Comparison of ENCODE assay signal across 10 cellular contexts in genomic region chr20:46362931-46363872, GRCh38. TPM values are rescaled to one million over a fixed set of nuclear protein-coding genes. Genes with fewer than 3 reads are reported as not detected.
DNase-seq lines count a peak whose midpoint lies in the region; ATAC-seq, FAIRE-seq and TF ChIP-seq lines count a peak whose summit lies in the region.
"Had no signal": no experiment of that assay in that cellular context is flagged by ENCODE, and none has a peak within 500 bp of the region (broad histone marks: within the 10 kb centered on the region; RNA-seq: fewer than 3 reads in every experiment).

No MANE protein-coding gene starts in this region.

- peak overlapping the region; percentile 88 for H3K4me3 Mint-ChIP-seq in activated T-helper 2 cell treated with anti-CD3 and anti-CD28 coated beads, Interferon-gamma antibody, Interleukin-2, Interleukin-4, amounts not matched to agents 10 μg/mL and 5 μg/mL and 100 μg/mL, durations not matched to agents 14 hours and 24 hours and 36 hours (ENCODE audit: low read depth)

- H3K79me2 ChIP-seq in HepG2 (ENCODE audit: insufficient read depth, low read length), result peaks cover 24% of the 10 kb centered on the region

- H3K27ac ChIP-seq in HepG2 (ENCODE audit: extremely low read length, insufficient read depth, low read length) (peak overlapping the region; percentile 94), transverse colon (peak overlapping the region; percentile 98 to 100 (median 99))

- H3K9me3 ChIP-seq in HepG2 (ENCODE audit: low read length) (no peaks in the 10 kb centered on the region), transverse colon (no peaks in the 10 kb centered on the region)

- in situ Hi-C loops in HepG2 (cut with HindIII; ENCODE audit: extremely low pct_ligation_motif_present, low pct_unique_long_range_greater_than_20kb), result loop anchor here (25.0 kb wide), 1 partner anchor 576 kb away; the partner anchor contains the start of genes DNTTIP1 and WFDC3
- in situ Hi-C loops in transverse colon (cut with MboI; ENCODE audit: low pct_ligation_motif_present in 1 of 4, low pct_unique_long_range_greater_than_20kb in 1 of 4, low sequenced_read_pairs in 3 of 4), result no loop called here

- H3K4me3 ChIP-seq in HepG2 (replicated peaks in 1 of 3; ENCODE audit: insufficient read depth in 1 of 3, low read depth in 2 of 3, low read length in 3 of 3) (peak overlapping the region; percentile 83 to 95 (median 94)), transverse colon (peak overlapping the region; percentile 94 to 97 (median 96))

- no peaks in the 10 kb centered on the region; a peak in 1 of 5 replicates for H3K27me3 ChIP-seq in HepG2 (ENCODE audit: control insufficient read depth in 1 of 2, insufficient read depth in 2 of 2, low read length in 2 of 2)
- no peaks in the 10 kb centered on the region for H3K27me3 ChIP-seq in transverse colon

- H3K27me3 Mint-ChIP-seq in activated T-helper 2 cell treated with anti-CD3 and anti-CD28 coated beads, Interferon-gamma antibody, Interleukin-2, Interleukin-4, amounts not matched to agents 10 μg/mL and 5 μg/mL and 100 μg/mL, durations not matched to agents 14 hours and 24 hours and 36 hours (ENCODE audit: low read depth), result no peaks in the 10 kb centered on the region

- peak overlapping the region; percentile 87 for H3K27ac Mint-ChIP-seq in activated T-helper 2 cell treated with anti-CD3 and anti-CD28 coated beads, Interferon-gamma antibody, Interleukin-2, Interleukin-4, amounts not matched to agents 10 μg/mL and 5 μg/mL and 100 μg/mL, durations not matched to agents 14 hours and 24 hours and 36 hours

- intact Hi-C loops in activated T-helper 2 cell treated with anti-CD3 and anti-CD28 coated beads, Interferon-gamma antibody, Interleukin-2, Interleukin-4, amounts not matched to agents 10 μg/mL and 5 μg/mL and 100 μg/mL, durations not matched to agents 14 hours and 24 hours and 36 hours (cut with micrococcal nuclease), result loop anchor here (5.0 kb wide), 1 partner anchor 324 kb away; the partner anchor contains the start of gene TP53RK
- intact Hi-C loops in HepG2 (cut with micrococcal nuclease; ENCODE audit: unreplicated experiment) (loop anchor here (1.0 kb wide), 1 partner anchor 43 kb away; the partner anchor contains the start of gene ELMO2), transverse colon (cut with DNase I; ENCODE audit: low total_unique reads) (no loop called here)

- no peak for DNase-seq in activated T-helper 2 cell treated with anti-CD3 and anti-CD28 coated beads, Interferon-gamma antibody, Interleukin-2, Interleukin-4, amounts not matched to agents 10 μg/mL and 5 μg/mL and 100 μg/mL, durations not matched to agents 14 hours and 24 hours and 36 hours (ENCODE audit: low spot score)
- DNase-seq in HepG2 (ENCODE audit: low spot score) (no peak), transverse colon (no peak), NCI-H524 treated with DMSO at 0.1 percent for 48 hours (lab: John Stamatoyannopoulos, UW) (no peak), NCI-H82 treated with DMSO at 0.1 percent for 48 hours (lab: John Stamatoyannopoulos, UW; ENCODE audit: unreplicated experiment) (no peak)
- no peak for DNase-seq in stimulated activated CD4-positive, alpha-beta T cell treated with anti-CD3 and anti-CD28 coated beads, Interleukin-4, amount 100 ng/mL, for 4 hours

- CTCF ChIA-PET in HepG2 (lab: Yijun Ruan, JAX; ENCODE audit: low intra/inter-chr PET ratio, low total read pairs), result no interaction called here

- H3K4me1 Mint-ChIP-seq in activated T-helper 2 cell treated with anti-CD3 and anti-CD28 coated beads, Interferon-gamma antibody, Interleukin-2, Interleukin-4, amounts not matched to agents 10 μg/mL and 5 μg/mL and 100 μg/mL, durations not matched to agents 14 hours and 24 hours and 36 hours (ENCODE audit: low read depth), result peaks cover 41% of the 10 kb centered on the region

- H2AFZ ChIP-seq in HepG2 (ENCODE audit: low read length), result no peak overlapping the region

- H3K4me2 ChIP-seq in HepG2 (ENCODE audit: low read depth, low read length), result peak overlapping the region; percentile 97

- POLR2A ChIA-PET in HepG2 (lab: Yijun Ruan, JAX), result interaction anchor here (0.7 to 2.8 kb wide), 28 partner anchors 9 to 1233 kb away, joined by 3 to 37 read pairs (median 4); partner anchors contain the start of genes PCIF1, PIGT and ZNF335

- H3K36me3 Mint-ChIP-seq in activated T-helper 2 cell treated with anti-CD3 and anti-CD28 coated beads, Interferon-gamma antibody, Interleukin-2, Interleukin-4, amounts not matched to agents 10 μg/mL and 5 μg/mL and 100 μg/mL, durations not matched to agents 14 hours and 24 hours and 36 hours (ENCODE audit: low read depth), result peaks cover 64% of the 10 kb centered on the region

- peaks cover 31% of the 10 kb centered on the region for H3K4me1 ChIP-seq in HepG2 (ENCODE audit: insufficient read depth, low read length)
- H3K4me1 ChIP-seq in transverse colon, result peaks cover 9 to 29% (median 21%) of the 10 kb centered on the region in 4 donors

- peaks cover 10% of the 10 kb centered on the region for H4K20me1 ChIP-seq in HepG2 (ENCODE audit: insufficient read depth, low read length)

- peaks cover 16 to 36% of the 10 kb centered on the region in 2 experiments for H3K36me3 ChIP-seq in HepG2 (replicated peaks in 1 of 2; ENCODE audit: control insufficient read depth in 1 of 2, insufficient read depth in 2 of 2, low read length in 2 of 2)
- peaks cover 0 to 19% (median 9%) of the 10 kb centered on the region in 4 donors for H3K36me3 ChIP-seq in transverse colon

- no peak for FAIRE-seq in HepG2 (lab: Jason Lieb, UNC)
- FAIRE-seq: TTC549 had no signal

- ATAC-seq in GM18511 (IDR thresholded peaks at IDR 0.05; ENCODE audit: unreplicated experiment), result peak; percentile 6
- ATAC-seq in HG03097 (IDR thresholded peaks at IDR 0.05; ENCODE audit: low FRiP score, unreplicated experiment), result peak; percentile 22
- ATAC-seq in HepG2, result no peak

- TF ChIP-seq POLR2A in HepG2 (IDR thresholded peaks at IDR 0.05; ENCODE audit: insufficient read depth in 1 of 2, low read depth in 2 of 2, low read length in 2 of 2) (no peak), transverse colon (IDR thresholded peaks at IDR 0.05) (no peak)

- H3K9ac ChIP-seq in HepG2 (ENCODE audit: insufficient read depth, low read depth, low read length), result peak overlapping the region; percentile 99

- TSS peak; percentile 72 for BruUV-seq in HepG2 (replicated peaks; lab: Mats Ljungman, UMichigan)

- WGBS in HepG2 (ENCODE audit: low lambda C conversion rate), result 69% methylated on average over 14 of the region's 14 CpGs
- WGBS in transverse colon (ENCODE audit: low coverage in 1 of 2), 2 donors, result 53 to 77% methylated on average over 9 to 14 of the region's 14 CpGs

- TF ChIP-seq CTCF in HepG2 (CRISPR knock-in tag; IDR thresholded peaks at IDR 0.05), result no peak
- no peak for TF ChIP-seq CTCF in transverse colon (IDR thresholded peaks at IDR 0.05)

- no peaks in the 10 kb centered on the region for H3K9me3 Mint-ChIP-seq in activated T-helper 2 cell treated with anti-CD3 and anti-CD28 coated beads, Interferon-gamma antibody, Interleukin-2, Interleukin-4, amounts not matched to agents 10 μg/mL and 5 μg/mL and 100 μg/mL, durations not matched to agents 14 hours and 24 hours and 36 hours

- TF ChIP-seq RAD21 in HepG2 (CRISPR knock-in tag; IDR thresholded peaks at IDR 0.05), result no peak; the same call in 1 of the 2 replicates

- TF ChIP-seq EP300 in HepG2 (IDR thresholded peaks at IDR 0.05; ENCODE audit: low read depth in 2 of 2, low read length in 2 of 2) (no peak), HepG2 (CRISPR knock-in tag; IDR thresholded peaks at IDR 0.05; ENCODE audit: borderline replicate concordance) (no peak), transverse colon (IDR thresholded peaks at IDR 0.05; ENCODE audit: low read depth) (no peak)

RNA-seq across cellular contexts. Expression of gene ELMO2, which starts 43.2 kb away (rescaled TPM):
- 59.1 and 63.2 TPM in 2 replicates for total RNA-seq in activated T-helper 2 cell treated with anti-CD3 and anti-CD28 coated beads, Interferon-gamma antibody, Interleukin-2, Interleukin-4, amounts not matched to agents 10 μg/mL and 5 μg/mL and 100 μg/mL, durations not matched to agents 14 hours and 24 hours and 36 hours
- total RNA-seq in HepG2 (2016; rRNA removed; fragmentation: Illumina TruSeq; extraction: Trizol), result 35.7 and 42.8 TPM in 2 replicates
- 13.2 and 13.6 TPM in 2 replicates for total RNA-seq in HepG2 (2016; cell fraction: cytosol; rRNA removed; fragmentation: Illumina TruSeq; extraction: Trizol; ENCODE audit: low read depth)
- total RNA-seq in HepG2 (2016; cell fraction: insoluble cytoplasmic fraction; rRNA removed; fragmentation: Illumina TruSeq; extraction: Trizol), result 37.9 and 41.5 TPM in 2 replicates
- 26.7 and 30.9 TPM in 2 replicates for total RNA-seq in HepG2 (2016; cell fraction: membrane; rRNA removed; fragmentation: Illumina TruSeq; extraction: Trizol)
- total RNA-seq in HepG2 (2016; cell fraction: nucleus; rRNA removed; fragmentation: Illumina TruSeq; extraction: Trizol), result 40.9 and 42.4 TPM in 2 replicates
- polyA plus RNA-seq in HepG2 (2011; rRNA removed), result 30.6 and 41.5 TPM in 2 replicates
- polyA plus RNA-seq in HepG2 (2011; cell fraction: cytosol; rRNA removed), result 30.0 and 34.9 TPM in 2 replicates
- polyA plus RNA-seq in HepG2 (2011; cell fraction: nucleus; rRNA removed), result 50.8 and 59.8 TPM in 2 replicates
- 29.1 and 29.9 TPM in 2 replicates for polyA plus RNA-seq in HepG2 (2012)
- 3.6 and 4.5 TPM in 2 replicates for polyA plus RNA-seq in HepG2 (2016; cell fraction: cytosol; fragmentation: Illumina TruSeq; extraction: Trizol; ENCODE audit: low read depth)
- 42.7 and 43.4 TPM in 2 replicates for polyA plus RNA-seq in HepG2 (2016; cell fraction: insoluble cytoplasmic fraction; fragmentation: Illumina TruSeq; extraction: Trizol; ENCODE audit: low read depth)
- polyA plus RNA-seq in HepG2 (2016; cell fraction: membrane; fragmentation: Illumina TruSeq; extraction: Trizol; ENCODE audit: low read depth), result 9.8 and 11.9 TPM in 2 replicates
- polyA plus RNA-seq in HepG2 (2016; cell fraction: nucleus; fragmentation: Illumina TruSeq; extraction: Trizol; ENCODE audit: insufficient read depth, low read depth), result 92.2 and 100 TPM in 2 replicates
- 68.1 and 91.6 TPM in 2 replicates for polyA minus RNA-seq in HepG2 (2011; rRNA and poly(A)+ RNA removed; ENCODE audit: low replicate concordance)
- 23.7 and 37.7 TPM in 2 replicates for polyA minus RNA-seq in HepG2 (2011; cell fraction: cytosol; rRNA and poly(A)+ RNA removed)
- polyA minus RNA-seq in HepG2 (2011; cell fraction: nucleus; rRNA and poly(A)+ RNA removed), result 38.2 and 50.8 TPM in 2 replicates
- 10 to 100 TPM; 13.5 to 30.0 (median 22.1) TPM for total RNA-seq in transverse colon

RNA-seq across cellular contexts. Expression of gene CDH22, which starts 54.9 kb away (rescaled TPM):
- not detected in 2 replicates for total RNA-seq in activated T-helper 2 cell treated with anti-CD3 and anti-CD28 coated beads, Interferon-gamma antibody, Interleukin-2, Interleukin-4, amounts not matched to agents 10 μg/mL and 5 μg/mL and 100 μg/mL, durations not matched to agents 14 hours and 24 hours and 36 hours
- not detected in 2 replicates for total RNA-seq in HepG2 (2016; rRNA removed; fragmentation: Illumina TruSeq; extraction: Trizol)
- total RNA-seq in HepG2 (2016; cell fraction: cytosol; rRNA removed; fragmentation: Illumina TruSeq; extraction: Trizol; ENCODE audit: low read depth), result not detected in 2 replicates
- total RNA-seq in HepG2 (2016; cell fraction: insoluble cytoplasmic fraction; rRNA removed; fragmentation: Illumina TruSeq; extraction: Trizol), result not detected in 2 replicates
- not detected in 2 replicates for total RNA-seq in HepG2 (2016; cell fraction: membrane; rRNA removed; fragmentation: Illumina TruSeq; extraction: Trizol)
- not detected in 2 replicates for total RNA-seq in HepG2 (2016; cell fraction: nucleus; rRNA removed; fragmentation: Illumina TruSeq; extraction: Trizol)
- not detected in 2 replicates for polyA plus RNA-seq in HepG2 (2011; rRNA removed)
- not detected in 2 replicates for polyA plus RNA-seq in HepG2 (2011; cell fraction: cytosol; rRNA removed)
- polyA plus RNA-seq in HepG2 (2011; cell fraction: nucleus; rRNA removed), result 0.10 TPM in 1 of 2 replicates, not detected in the other
- polyA plus RNA-seq in HepG2 (2012), result not detected in 2 replicates
- not detected in 2 replicates for polyA plus RNA-seq in HepG2 (2016; cell fraction: cytosol; fragmentation: Illumina TruSeq; extraction: Trizol; ENCODE audit: low read depth)
- not detected in 2 replicates for polyA plus RNA-seq in HepG2 (2016; cell fraction: insoluble cytoplasmic fraction; fragmentation: Illumina TruSeq; extraction: Trizol; ENCODE audit: low read depth)
- polyA plus RNA-seq in HepG2 (2016; cell fraction: membrane; fragmentation: Illumina TruSeq; extraction: Trizol; ENCODE audit: low read depth), result not detected in 2 replicates
- polyA plus RNA-seq in HepG2 (2016; cell fraction: nucleus; fragmentation: Illumina TruSeq; extraction: Trizol; ENCODE audit: insufficient read depth, low read depth), result not detected in 2 replicates
- polyA minus RNA-seq in HepG2 (2011; rRNA and poly(A)+ RNA removed; ENCODE audit: low replicate concordance), result 0.04 TPM in 1 of 2 replicates, not detected in the other
- polyA minus RNA-seq in HepG2 (2011; cell fraction: cytosol; rRNA and poly(A)+ RNA removed), result not detected in 2 replicates
- not detected in 2 replicates for polyA minus RNA-seq in HepG2 (2011; cell fraction: nucleus; rRNA and poly(A)+ RNA removed)
- not detected for total RNA-seq in transverse colon
- total RNA-seq: subcutaneous adipose tissue had no signal
